In the genomic region with DNA sequence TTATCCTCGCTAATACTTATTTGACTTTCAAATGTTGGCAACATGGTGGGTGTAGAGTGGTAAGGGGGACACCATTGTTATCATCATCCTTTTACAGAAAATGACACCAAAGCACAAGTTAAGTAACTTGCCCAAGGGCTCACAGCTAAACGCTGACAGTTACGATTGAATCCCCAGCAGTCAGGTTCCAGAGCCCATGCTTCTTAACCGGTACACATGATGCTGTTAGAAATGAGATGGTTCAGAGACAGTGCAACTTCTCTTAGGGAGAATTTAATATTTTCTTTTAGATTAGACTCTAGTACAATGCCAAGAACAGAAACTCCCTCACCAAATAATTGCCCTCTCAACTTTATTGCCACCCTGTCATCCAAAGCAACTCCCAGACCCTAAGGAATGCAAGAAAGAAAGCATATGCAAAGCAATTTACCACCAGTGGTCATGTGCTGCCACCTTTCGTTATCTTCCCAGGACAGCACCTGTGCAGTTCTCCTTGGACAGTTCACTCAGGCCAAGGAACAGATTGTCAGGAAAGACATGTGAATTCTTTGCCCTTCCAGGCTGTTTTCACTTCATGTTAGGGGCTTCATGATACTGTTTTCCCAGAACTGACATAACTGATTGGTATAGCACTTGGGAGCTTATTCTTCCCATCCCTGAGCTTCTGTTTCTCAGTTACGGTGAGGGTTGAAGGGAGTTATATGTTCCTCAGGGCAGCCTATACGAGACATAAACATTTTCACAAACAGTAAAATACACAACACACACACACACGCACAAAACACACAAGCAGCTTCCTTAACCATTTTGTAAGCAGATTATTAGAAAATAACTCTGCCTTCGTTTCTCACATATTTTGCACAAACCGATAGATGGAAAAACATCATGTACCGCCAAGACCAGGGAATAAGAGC, we compare ENCODE assay signal across 1 cellular context.
TF ChIP-seq lines count a peak whose summit lies in the region.

No MANE protein-coding gene starts in this region.

TF ChIP-seq in IMR-90, 13 proteins besides CTCF, POLR2A, EP300 and RAD21 (continued from another document):
- no peak for TF ChIP-seq MAFK (IDR thresholded peaks at IDR 0.05; ENCODE audit: low read depth, low read length)
- TF ChIP-seq SMC3 (IDR thresholded peaks at IDR 0.05; ENCODE audit: low read depth, low read length), result peak; percentile 55
- no peak for TF ChIP-seq RCOR1 (IDR thresholded peaks at IDR 0.05; ENCODE audit: insufficient replicate concordance, low read length)
